ENCODE assay signal across 1 cellular context in the genomic region with DNA sequence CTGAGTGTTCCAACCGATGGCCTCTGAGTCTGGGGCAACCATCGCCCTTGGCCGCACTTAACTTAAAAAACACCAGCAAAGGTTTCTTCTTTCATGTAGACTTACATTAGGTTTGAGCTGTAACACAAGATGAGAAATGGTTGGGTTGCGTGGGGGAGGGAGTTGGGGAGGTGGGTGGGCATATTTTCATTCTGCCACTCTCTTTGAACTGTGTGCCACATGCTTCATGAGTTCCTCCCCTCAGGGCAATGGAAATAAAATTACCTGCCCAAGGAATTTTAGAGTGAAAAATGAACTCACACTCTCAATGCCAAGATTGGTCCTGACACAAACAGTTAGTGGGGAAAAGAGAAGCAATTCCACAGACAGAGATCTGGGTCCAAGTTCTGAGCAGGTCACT.
TF ChIP-seq lines count a peak whose summit lies in the region.

No MANE protein-coding gene starts in this region.

TF ChIP-seq in HepG2, 621 proteins besides CTCF, POLR2A, EP300 and RAD21 (continued from another document):
- TF ChIP-seq, protein P1, sequence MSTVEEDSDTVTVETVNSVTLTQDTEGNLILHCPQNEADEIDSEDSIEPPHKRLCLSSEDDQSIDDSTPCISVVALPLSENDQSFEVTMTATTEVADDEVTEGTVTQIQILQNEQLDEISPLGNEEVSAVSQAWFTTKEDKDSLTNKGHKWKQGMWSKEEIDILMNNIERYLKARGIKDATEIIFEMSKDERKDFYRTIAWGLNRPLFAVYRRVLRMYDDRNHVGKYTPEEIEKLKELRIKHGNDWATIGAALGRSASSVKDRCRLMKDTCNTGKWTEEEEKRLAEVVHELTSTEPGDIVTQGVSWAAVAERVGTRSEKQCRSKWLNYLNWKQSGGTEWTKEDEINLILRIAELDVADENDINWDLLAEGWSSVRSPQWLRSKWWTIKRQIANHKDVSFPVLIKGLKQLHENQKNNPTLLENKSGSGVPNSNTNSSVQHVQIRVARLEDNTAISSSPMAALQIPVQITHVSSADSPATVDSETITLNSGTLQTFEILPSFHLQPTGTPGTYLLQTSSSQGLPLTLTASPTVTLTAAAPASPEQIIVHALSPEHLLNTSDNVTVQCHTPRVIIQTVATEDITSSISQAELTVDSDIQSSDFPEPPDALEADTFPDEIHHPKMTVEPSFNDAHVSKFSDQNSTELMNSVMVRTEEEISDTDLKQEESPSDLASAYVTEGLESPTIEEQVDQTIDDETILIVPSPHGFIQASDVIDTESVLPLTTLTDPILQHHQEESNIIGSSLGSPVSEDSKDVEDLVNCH (CRISPR knock-in tag; IDR thresholded peaks at IDR 0.05): no peak
- TF ChIP-seq, protein P2, sequence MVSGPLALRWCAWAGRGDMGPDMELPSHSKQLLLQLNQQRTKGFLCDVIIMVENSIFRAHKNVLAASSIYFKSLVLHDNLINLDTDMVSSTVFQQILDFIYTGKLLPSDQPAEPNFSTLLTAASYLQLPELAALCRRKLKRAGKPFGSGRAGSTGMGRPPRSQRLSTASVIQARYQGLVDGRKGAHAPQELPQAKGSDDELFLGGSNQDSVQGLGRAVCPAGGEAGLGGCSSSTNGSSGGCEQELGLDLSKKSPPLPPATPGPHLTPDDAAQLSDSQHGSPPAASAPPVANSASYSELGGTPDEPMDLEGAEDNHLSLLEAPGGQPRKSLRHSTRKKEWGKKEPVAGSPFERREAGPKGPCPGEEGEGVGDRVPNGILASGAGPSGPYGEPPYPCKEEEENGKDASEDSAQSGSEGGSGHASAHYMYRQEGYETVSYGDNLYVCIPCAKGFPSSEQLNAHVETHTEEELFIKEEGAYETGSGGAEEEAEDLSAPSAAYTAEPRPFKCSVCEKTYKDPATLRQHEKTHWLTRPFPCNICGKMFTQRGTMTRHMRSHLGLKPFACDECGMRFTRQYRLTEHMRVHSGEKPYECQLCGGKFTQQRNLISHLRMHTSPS (CRISPR knock-in tag; IDR thresholded peaks at IDR 0.05; ENCODE audit: low read depth): no peak
- TF ChIP-seq, protein P3, sequence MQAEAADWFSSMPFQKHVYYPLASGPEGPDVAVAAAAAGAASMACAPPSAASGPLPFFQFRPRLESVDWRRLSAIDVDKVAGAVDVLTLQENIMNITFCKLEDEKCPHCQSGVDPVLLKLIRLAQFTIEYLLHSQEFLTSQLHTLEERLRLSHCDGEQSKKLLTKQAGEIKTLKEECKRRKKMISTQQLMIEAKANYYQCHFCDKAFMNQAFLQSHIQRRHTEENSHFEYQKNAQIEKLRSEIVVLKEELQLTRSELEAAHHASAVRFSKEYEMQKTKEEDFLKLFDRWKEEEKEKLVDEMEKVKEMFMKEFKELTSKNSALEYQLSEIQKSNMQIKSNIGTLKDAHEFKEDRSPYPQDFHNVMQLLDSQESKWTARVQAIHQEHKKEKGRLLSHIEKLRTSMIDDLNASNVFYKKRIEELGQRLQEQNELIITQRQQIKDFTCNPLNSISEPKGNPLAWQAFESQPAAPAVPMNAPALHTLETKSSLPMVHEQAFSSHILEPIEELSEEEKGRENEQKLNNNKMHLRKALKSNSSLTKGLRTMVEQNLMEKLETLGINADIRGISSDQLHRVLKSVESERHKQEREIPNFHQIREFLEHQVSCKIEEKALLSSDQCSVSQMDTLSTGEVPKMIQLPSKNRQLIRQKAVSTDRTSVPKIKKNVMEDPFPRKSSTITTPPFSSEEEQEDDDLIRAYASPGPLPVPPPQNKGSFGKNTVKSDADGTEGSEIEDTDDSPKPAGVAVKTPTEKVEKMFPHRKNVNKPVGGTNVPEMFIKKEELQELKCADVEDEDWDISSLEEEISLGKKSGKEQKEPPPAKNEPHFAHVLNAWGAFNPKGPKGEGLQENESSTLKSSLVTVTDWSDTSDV (CRISPR knock-in tag; IDR thresholded peaks at IDR 0.05): no peak
- TF ChIP-seq CBX2 (IDR thresholded peaks at IDR 0.05; ENCODE audit: low read depth, low read length) (no peak), CBX2 (CRISPR knock-in tag; IDR thresholded peaks at IDR 0.05; ENCODE audit: low read depth) (no peak), SMYD3 (CRISPR knock-in tag; IDR thresholded peaks at IDR 0.05) (no peak), ZEB1 (IDR thresholded peaks at IDR 0.05; ENCODE audit: insufficient replicate concordance, low read depth) (no peak), POLR2AphosphoS5 (IDR thresholded peaks at IDR 0.05; ENCODE audit: low read depth, low read length) (no peak), ZFP82 (CRISPR knock-in tag; IDR thresholded peaks at IDR 0.05; ENCODE audit: borderline replicate concordance) (no peak), ELF3 (CRISPR knock-in tag; IDR thresholded peaks at IDR 0.05) (no peak), NAIF1 (CRISPR knock-in tag; IDR thresholded peaks at IDR 0.05; ENCODE audit: borderline replicate concordance) (no peak), ZNF44 (CRISPR knock-in tag; IDR thresholded peaks at IDR 0.05) (no peak), ZNF468 (CRISPR knock-in tag; IDR thresholded peaks at IDR 0.05) (no peak), ZNF768 (CRISPR knock-in tag; IDR thresholded peaks at IDR 0.05) (no peak), ZNF839 (CRISPR knock-in tag; IDR thresholded peaks at IDR 0.05; ENCODE audit: borderline replicate concordance) (no peak), ERF (CRISPR knock-in tag; IDR thresholded peaks at IDR 0.05) (no peak)
- TF ChIP-seq, protein P4, sequence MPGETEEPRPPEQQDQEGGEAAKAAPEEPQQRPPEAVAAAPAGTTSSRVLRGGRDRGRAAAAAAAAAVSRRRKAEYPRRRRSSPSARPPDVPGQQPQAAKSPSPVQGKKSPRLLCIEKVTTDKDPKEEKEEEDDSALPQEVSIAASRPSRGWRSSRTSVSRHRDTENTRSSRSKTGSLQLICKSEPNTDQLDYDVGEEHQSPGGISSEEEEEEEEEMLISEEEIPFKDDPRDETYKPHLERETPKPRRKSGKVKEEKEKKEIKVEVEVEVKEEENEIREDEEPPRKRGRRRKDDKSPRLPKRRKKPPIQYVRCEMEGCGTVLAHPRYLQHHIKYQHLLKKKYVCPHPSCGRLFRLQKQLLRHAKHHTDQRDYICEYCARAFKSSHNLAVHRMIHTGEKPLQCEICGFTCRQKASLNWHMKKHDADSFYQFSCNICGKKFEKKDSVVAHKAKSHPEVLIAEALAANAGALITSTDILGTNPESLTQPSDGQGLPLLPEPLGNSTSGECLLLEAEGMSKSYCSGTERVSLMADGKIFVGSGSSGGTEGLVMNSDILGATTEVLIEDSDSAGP (CRISPR knock-in tag; IDR thresholded peaks at IDR 0.05; ENCODE audit: borderline replicate concordance): no peak
- TF ChIP-seq, protein P5, sequence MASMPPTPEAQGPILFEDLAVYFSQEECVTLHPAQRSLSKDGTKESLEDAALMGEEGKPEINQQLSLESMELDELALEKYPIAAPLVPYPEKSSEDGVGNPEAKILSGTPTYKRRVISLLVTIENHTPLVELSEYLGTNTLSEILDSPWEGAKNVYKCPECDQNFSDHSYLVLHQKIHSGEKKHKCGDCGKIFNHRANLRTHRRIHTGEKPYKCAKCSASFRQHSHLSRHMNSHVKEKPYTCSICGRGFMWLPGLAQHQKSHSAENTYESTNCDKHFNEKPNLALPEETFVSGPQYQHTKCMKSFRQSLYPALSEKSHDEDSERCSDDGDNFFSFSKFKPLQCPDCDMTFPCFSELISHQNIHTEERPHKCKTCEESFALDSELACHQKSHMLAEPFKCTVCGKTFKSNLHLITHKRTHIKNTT (CRISPR knock-in tag; IDR thresholded peaks at IDR 0.05): no peak
- TF ChIP-seq, protein P6, sequence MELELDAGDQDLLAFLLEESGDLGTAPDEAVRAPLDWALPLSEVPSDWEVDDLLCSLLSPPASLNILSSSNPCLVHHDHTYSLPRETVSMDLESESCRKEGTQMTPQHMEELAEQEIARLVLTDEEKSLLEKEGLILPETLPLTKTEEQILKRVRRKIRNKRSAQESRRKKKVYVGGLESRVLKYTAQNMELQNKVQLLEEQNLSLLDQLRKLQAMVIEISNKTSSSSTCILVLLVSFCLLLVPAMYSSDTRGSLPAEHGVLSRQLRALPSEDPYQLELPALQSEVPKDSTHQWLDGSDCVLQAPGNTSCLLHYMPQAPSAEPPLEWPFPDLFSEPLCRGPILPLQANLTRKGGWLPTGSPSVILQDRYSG (CRISPR knock-in tag; IDR thresholded peaks at IDR 0.05): no peak
TF ChIP-seq in HepG2: peak in this region for 0.
